8 cellular contexts compared by ENCODE assay signal in the genomic region with DNA sequence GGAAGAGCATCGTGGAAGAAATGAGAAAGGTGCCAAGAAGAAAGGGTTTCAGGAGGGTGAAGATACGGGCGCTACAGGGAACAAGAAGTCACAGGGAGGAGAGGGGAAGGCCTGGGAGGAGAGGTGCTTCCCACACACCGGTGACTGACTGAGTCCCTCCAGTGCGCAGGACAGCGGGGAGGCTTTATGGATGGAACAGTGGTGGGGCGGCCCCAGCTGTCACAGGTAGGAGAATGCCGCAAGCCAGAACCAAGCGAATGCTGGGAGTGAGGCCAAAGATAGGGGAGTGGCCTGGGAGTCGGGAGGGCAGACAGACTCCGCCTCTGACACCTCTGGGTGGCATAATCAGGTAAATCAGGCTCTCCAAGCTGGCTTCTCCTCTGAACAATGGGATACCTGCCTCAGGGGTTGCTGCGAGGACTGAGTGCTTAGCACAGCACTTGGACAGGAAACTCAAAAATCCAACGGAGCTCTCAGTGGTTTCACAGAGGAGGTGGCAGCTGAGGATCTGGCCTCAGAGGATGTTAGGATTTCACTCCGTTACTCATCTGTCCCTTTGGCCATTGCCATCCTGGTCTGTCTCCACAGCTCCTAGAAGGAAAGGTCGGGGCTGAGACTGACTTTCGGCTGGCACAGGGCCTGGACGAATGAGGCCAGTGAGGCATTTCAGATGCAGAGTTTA. TPM values are rescaled to one million over a fixed set of nuclear protein-coding genes. Genes with fewer than 3 reads are reported as not detected.
A peak's percentile ranks its signal among the peaks of the same experiment; 100 is the strongest.
DNase-seq lines count a peak whose midpoint lies in the region; ATAC-seq and TF ChIP-seq lines count a peak whose summit lies in the region.

No MANE protein-coding gene starts in this region.

- peak overlapping the region; percentile 80 for H3K4me3 Mint-ChIP-seq in activated T-helper 2 cell treated with anti-CD3 and anti-CD28 coated beads, Interferon-gamma antibody, Interleukin-2, Interleukin-4, amounts not matched to agents 10 μg/mL and 5 μg/mL and 100 μg/mL, durations not matched to agents 14 hours and 24 hours and 36 hours (ENCODE audit: low read depth)
- H3K4me3 Mint-ChIP-seq in osteocyte (ENCODE audit: unreplicated experiment): peak overlapping the region; percentile 79

- in situ Hi-C loops in transverse colon (cut with MboI; ENCODE audit: low pct_ligation_motif_present in 1 of 4, low pct_unique_long_range_greater_than_20kb in 1 of 4, low sequenced_read_pairs in 3 of 4): loop anchor here (10.0 kb wide), 2 partner anchors 139 to 149 kb away; partner anchors contain the start of gene DHX58 (in 2 of the 4)

- H3K9me3 ChIP-seq in PC-9 (ENCODE audit: insufficient read depth, low read depth): no peaks in the 10 kb centered on the region
- no peaks in the 10 kb centered on the region for H3K9me3 ChIP-seq in transverse colon

- H3K9me2 ChIP-seq in PC-9 (ENCODE audit: insufficient read depth): no peaks in the 10 kb centered on the region

- H3K79me2 ChIP-seq in PC-9 (ENCODE audit: low read depth): peaks cover 12% of the 10 kb centered on the region

- peak overlapping the region; percentile 99 for H3K4me2 ChIP-seq in PC-9

- peaks cover 28% of the 10 kb centered on the region for H3F3A ChIP-seq in PC-9 (ENCODE audit: insufficient read depth, low read depth)

- H3K4me1 ChIP-seq in PC-9 (replicated peaks; ENCODE audit: insufficient read depth) (peaks cover 11% of the 10 kb centered on the region), foreskin keratinocyte (no peaks in the 10 kb centered on the region), transverse colon (peaks cover 7 to 33% (median 21%) of the 10 kb centered on the region in 4 donors)

- H3K27me3 ChIP-seq in PC-9 (ENCODE audit: insufficient read depth, low read depth): no peaks in the 10 kb centered on the region
- no peaks in the 10 kb centered on the region for H3K27me3 ChIP-seq in foreskin keratinocyte
- H3K27me3 ChIP-seq in transverse colon: no peaks in the 10 kb centered on the region

- H3K9me3 Mint-ChIP-seq in activated T-helper 2 cell treated with anti-CD3 and anti-CD28 coated beads, Interferon-gamma antibody, Interleukin-2, Interleukin-4, amounts not matched to agents 10 μg/mL and 5 μg/mL and 100 μg/mL, durations not matched to agents 14 hours and 24 hours and 36 hours: no peaks in the 10 kb centered on the region
- no peaks in the 10 kb centered on the region for H3K9me3 Mint-ChIP-seq in osteocyte (ENCODE audit: unreplicated experiment)

- H3K4me1 Mint-ChIP-seq in activated T-helper 2 cell treated with anti-CD3 and anti-CD28 coated beads, Interferon-gamma antibody, Interleukin-2, Interleukin-4, amounts not matched to agents 10 μg/mL and 5 μg/mL and 100 μg/mL, durations not matched to agents 14 hours and 24 hours and 36 hours (ENCODE audit: low read depth): peaks cover 23% of the 10 kb centered on the region
- H3K4me1 Mint-ChIP-seq in osteocyte (ENCODE audit: unreplicated experiment): peaks cover 35% of the 10 kb centered on the region

- H3K27ac Mint-ChIP-seq in activated T-helper 2 cell treated with anti-CD3 and anti-CD28 coated beads, Interferon-gamma antibody, Interleukin-2, Interleukin-4, amounts not matched to agents 10 μg/mL and 5 μg/mL and 100 μg/mL, durations not matched to agents 14 hours and 24 hours and 36 hours: peak overlapping the region; percentile 64
- peak overlapping the region; percentile 63 for H3K27ac Mint-ChIP-seq in osteocyte (ENCODE audit: unreplicated experiment)

- intact Hi-C loops in PC-9 (cut with micrococcal nuclease; ENCODE audit: unreplicated experiment): loop anchor here (2.0 to 5.0 kb wide), 2 partner anchors 59 to 551 kb away; no protein-coding TSS in a partner anchor
- intact Hi-C loops in activated T-helper 2 cell treated with anti-CD3 and anti-CD28 coated beads, Interferon-gamma antibody, Interleukin-2, Interleukin-4, amounts not matched to agents 10 μg/mL and 5 μg/mL and 100 μg/mL, durations not matched to agents 14 hours and 24 hours and 36 hours (cut with micrococcal nuclease): loop anchor here (1.0 to 2.0 kb wide), 4 partner anchors 35 to 189 kb away; partner anchors contain the start of genes DHX58, DNAJC7 and ODAD4
- intact Hi-C loops in transverse colon (cut with DNase I; ENCODE audit: low total_unique reads): loop anchor here (10.0 kb wide), 1 partner anchor 49 kb away; the partner anchor contains the start of gene DNAJC7

- H4K20me1 ChIP-seq in PC-9 (ENCODE audit: insufficient read depth): no peaks in the 10 kb centered on the region

- peak; percentile 44 for DNase-seq in Daoy (ENCODE audit: low read depth)
- peak in 57 of 76 experiments; percentile 6 to 72 (median 43) for DNase-seq in HUDEP-2 (lab: John Stamatoyannopoulos, UW; ENCODE audit: unreplicated experiment in 76 of 76)
- DNase-seq in PC-9: peak; percentile 91 to 95
- DNase-seq in activated T-helper 2 cell treated with anti-CD3 and anti-CD28 coated beads, Interferon-gamma antibody, Interleukin-2, Interleukin-4, amounts not matched to agents 10 μg/mL and 5 μg/mL and 100 μg/mL, durations not matched to agents 14 hours and 24 hours and 36 hours (ENCODE audit: low spot score): peak; percentile 51
- DNase-seq in foreskin keratinocyte: peak; percentile 82 to 90
- no peak for DNase-seq in osteocyte (ENCODE audit: extremely low spot score, unreplicated experiment)
- DNase-seq in transverse colon: peak; percentile 88
- no peak for DNase-seq in NCI-H446 (lab: John Stamatoyannopoulos, UW)

- WGBS in transverse colon (ENCODE audit: low coverage in 1 of 2), 2 donors: 0 to 4% methylated on average over 6 to 17 of the region's 17 CpGs

- TSS peak; percentile 64 for BruUV-seq in PC-9 (replicated peaks; lab: Mats Ljungman, UMichigan)

- TF ChIP-seq EP300 in transverse colon (IDR thresholded peaks at IDR 0.05; ENCODE audit: low read depth): no peak

- CTCF ChIA-PET in PC-9 (lab: Charles Lee): interaction anchor here (1.0 to 1.6 kb wide), 2 partner anchors 52 to 54 kb away, joined by 4 to 7 read pairs; partner anchors contain the start of genes DNAJC7 and NKIRAS2

- peaks cover 2% of the 10 kb centered on the region for H3K27me3 Mint-ChIP-seq in activated T-helper 2 cell treated with anti-CD3 and anti-CD28 coated beads, Interferon-gamma antibody, Interleukin-2, Interleukin-4, amounts not matched to agents 10 μg/mL and 5 μg/mL and 100 μg/mL, durations not matched to agents 14 hours and 24 hours and 36 hours (ENCODE audit: low read depth)
- no peaks in the 10 kb centered on the region for H3K27me3 Mint-ChIP-seq in osteocyte (ENCODE audit: unreplicated experiment)

- no peak for TF ChIP-seq CTCF in PC-9 (conservative IDR thresholded peaks at IDR 0.05)
- peak; percentile 47 for TF ChIP-seq CTCF in foreskin keratinocyte (conservative IDR thresholded peaks at IDR 0.05)
- no peak for TF ChIP-seq CTCF in osteocyte (IDR thresholded peaks at IDR 0.05)
- peak in 1 of 5 experiments; percentile 15 for TF ChIP-seq CTCF in transverse colon (IDR thresholded peaks at IDR 0.05)

- H3K4me3 ChIP-seq in PC-9 (peak overlapping the region; percentile 78), transverse colon (peak overlapping the region; percentile 6 to 93 (median 90))

- POLR2A ChIA-PET in PC-9 (lab: Charles Lee; ENCODE audit: unreplicated experiment): interaction anchor here (0.6 to 1.0 kb wide), 5 partner anchors 44 to 1396 kb away, joined by 3 to 35 read pairs (median 4); partner anchors contain the start of genes DHX58 and DNAJC7

- peak; percentile 83 for ATAC-seq in foreskin keratinocyte

- H3K36me3 Mint-ChIP-seq in activated T-helper 2 cell treated with anti-CD3 and anti-CD28 coated beads, Interferon-gamma antibody, Interleukin-2, Interleukin-4, amounts not matched to agents 10 μg/mL and 5 μg/mL and 100 μg/mL, durations not matched to agents 14 hours and 24 hours and 36 hours (ENCODE audit: low read depth): peaks cover 23% of the 10 kb centered on the region
- peaks cover 10% of the 10 kb centered on the region for H3K36me3 Mint-ChIP-seq in osteocyte (ENCODE audit: unreplicated experiment)

- peak overlapping the region; percentile 93 for H2AFZ ChIP-seq in PC-9

- no peak for TF ChIP-seq POLR2A in transverse colon (IDR thresholded peaks at IDR 0.05)

- H3K27ac ChIP-seq in PC-9 (peak overlapping the region; percentile 93), foreskin keratinocyte (peak overlapping the region; percentile 71), transverse colon (peak overlapping the region; percentile 91 to 96 (median 94))

- no peaks in the 10 kb centered on the region for H3K36me3 ChIP-seq in PC-9 (ENCODE audit: low read depth)
- H3K36me3 ChIP-seq in transverse colon: no peaks in the 10 kb centered on the region

RNA-seq across cellular contexts. Expression of gene CNP, which starts 0.8 kb away (rescaled TPM):
- total RNA-seq in Daoy (2014; rRNA removed; shearing (Covaris generic)): 39.5 and 41.6 TPM in 2 replicates
- total RNA-seq in PC-9 (2021) (60.6 and 64.7 TPM in 2 replicates), foreskin keratinocyte (56.3 and 56.9 TPM in 2 replicates), osteocyte (108 and 119 TPM in 2 replicates), transverse colon (100 to 1,000 TPM in 1 of 4 donors, 10 to 100 TPM in 3; 32.6 to 133 (median 54.2) TPM)
- total RNA-seq in activated T-helper 2 cell treated with anti-CD3 and anti-CD28 coated beads, Interferon-gamma antibody, Interleukin-2, Interleukin-4, amounts not matched to agents 10 μg/mL and 5 μg/mL and 100 μg/mL, durations not matched to agents 14 hours and 24 hours and 36 hours: 71.8 and 77.3 TPM in 2 replicates
- 54.9 and 57.2 TPM in 2 replicates for polyA plus RNA-seq in foreskin keratinocyte

RNA-seq across cellular contexts. Expression of gene ODAD4, which starts 35.4 kb away (rescaled TPM):
- total RNA-seq in Daoy (2014; rRNA removed; shearing (Covaris generic)): 0.42 and 2.8 TPM in 2 replicates
- total RNA-seq in PC-9 (2021) (3.0 and 4.0 TPM in 2 replicates), foreskin keratinocyte (0.85 and 0.88 TPM in 2 replicates), osteocyte (1.9 and 2.5 TPM in 2 replicates), transverse colon (under 1 TPM in 2 of 4 donors, not detected in 2; 0.32 to 0.55 TPM)
- total RNA-seq in activated T-helper 2 cell treated with anti-CD3 and anti-CD28 coated beads, Interferon-gamma antibody, Interleukin-2, Interleukin-4, amounts not matched to agents 10 μg/mL and 5 μg/mL and 100 μg/mL, durations not matched to agents 14 hours and 24 hours and 36 hours: 0.50 and 0.85 TPM in 2 replicates
- 0.76 and 0.87 TPM in 2 replicates for polyA plus RNA-seq in foreskin keratinocyte

RNA-seq across cellular contexts. Expression of gene ACLY, which starts 47.1 kb away (rescaled TPM):
- total RNA-seq in Daoy (2014; rRNA removed; shearing (Covaris generic)): 115 and 124 TPM in 2 replicates
- total RNA-seq in PC-9 (2021): 106 and 184 TPM in 2 replicates
- 223 and 232 TPM in 2 replicates for total RNA-seq in activated T-helper 2 cell treated with anti-CD3 and anti-CD28 coated beads, Interferon-gamma antibody, Interleukin-2, Interleukin-4, amounts not matched to agents 10 μg/mL and 5 μg/mL and 100 μg/mL, durations not matched to agents 14 hours and 24 hours and 36 hours
- 315 and 395 TPM in 2 replicates for total RNA-seq in foreskin keratinocyte
- polyA plus RNA-seq in foreskin keratinocyte: 103 and 149 TPM in 2 replicates
- total RNA-seq in osteocyte: 141 and 143 TPM in 2 replicates
- 10 to 100 TPM; 39.2 to 69.2 (median 51.9) TPM for total RNA-seq in transverse colon

RNA-seq across cellular contexts. Expression of gene DNAJC7, which starts 51.4 kb away (rescaled TPM):
- 148 and 155 TPM in 2 replicates for total RNA-seq in Daoy (2014; rRNA removed; shearing (Covaris generic))
- total RNA-seq in PC-9 (2021) (75.5 and 96.1 TPM in 2 replicates), foreskin keratinocyte (96.5 and 102 TPM in 2 replicates), osteocyte (73.9 and 92.8 TPM in 2 replicates), transverse colon (10 to 100 TPM; 18.1 to 87.5 (median 64.5) TPM)
- 103 and 115 TPM in 2 replicates for total RNA-seq in activated T-helper 2 cell treated with anti-CD3 and anti-CD28 coated beads, Interferon-gamma antibody, Interleukin-2, Interleukin-4, amounts not matched to agents 10 μg/mL and 5 μg/mL and 100 μg/mL, durations not matched to agents 14 hours and 24 hours and 36 hours
- polyA plus RNA-seq in foreskin keratinocyte: 98.8 and 101 TPM in 2 replicates

RNA-seq across cellular contexts. Expression of gene NKIRAS2, which starts 54.1 kb away (rescaled TPM):
- total RNA-seq in Daoy (2014; rRNA removed; shearing (Covaris generic)): 40.7 and 42.1 TPM in 2 replicates
- total RNA-seq in PC-9 (2021): 38.3 and 39.7 TPM in 2 replicates
- total RNA-seq in activated T-helper 2 cell treated with anti-CD3 and anti-CD28 coated beads, Interferon-gamma antibody, Interleukin-2, Interleukin-4, amounts not matched to agents 10 μg/mL and 5 μg/mL and 100 μg/mL, durations not matched to agents 14 hours and 24 hours and 36 hours: 25.8 and 28.2 TPM in 2 replicates
- 17.1 TPM in 2 replicates for total RNA-seq in foreskin keratinocyte
- polyA plus RNA-seq in foreskin keratinocyte: 18.6 and 20.0 TPM in 2 replicates
- total RNA-seq in osteocyte: 48.9 and 51.3 TPM in 2 replicates
- total RNA-seq in transverse colon: 10 to 100 TPM; 20.5 to 52.7 (median 35.0) TPM

Comparison
In these comparisons a context has a peak if more than half of its experiments do, and no peak if none do; other contexts are left out.
1. DNase-seq: peak in Daoy (single experiment), HUDEP-2 (57 of 76), PC-9 (2 of 2), activated T-helper 2 cell treated with anti-CD3 and anti-CD28 coated beads, Interferon-gamma antibody, Interleukin-2, Interleukin-4, amounts not matched to agents 10 μg/mL and 5 μg/mL and 100 μg/mL, durations not matched to agents 14 hours and 24 hours and 36 hours (single experiment), foreskin keratinocyte (2 of 2) and transverse colon (single experiment); none in osteocyte (single experiment) and NCI-H446 (0 of 2).
2. Peak in every context shown above with its lines, with median percentiles within 50 percentile points of each other: H3K27ac ChIP-seq.